In genomic region chr6:127118505-127119360, GRCh38 we compare ENCODE assay signal across 7 cellular contexts. TPM values are rescaled to one million over a fixed set of nuclear protein-coding genes. Genes with fewer than 3 reads are reported as not detected.
DNase-seq lines count a peak whose midpoint lies in the region; ATAC-seq and TF ChIP-seq lines count a peak whose summit lies in the region.

TSS of gene RSPO3 (plus strand) at chr6:127118671. CDS start at chr6:127119193, 522 bp downstream.

- no peak for TF ChIP-seq EP300 in upper lobe of left lung (IDR thresholded peaks at IDR 0.05)

- H3K36me3 Mint-ChIP-seq in GM23338 (ENCODE audit: low read depth): no peaks in the 10 kb centered on the region

- H3K79me2 ChIP-seq in GM23338 (replicated peaks; ENCODE audit: insufficient read depth): no peaks in the 10 kb centered on the region

- H3F3A ChIP-seq in GM23338 (replicated peaks; ENCODE audit: low read depth): no peaks in the 10 kb centered on the region

- 1% methylated on average over 13 to 42 of the region's 68 CpGs for WGBS in mesodermal cell (ENCODE audit: insufficient coverage in 2 of 2), 2 experiments
- WGBS in upper lobe of left lung, 2 donors: 1 to 2% methylated on average over 25 to 43 of the region's 68 CpGs

- no peak for TF ChIP-seq POLR2A in upper lobe of left lung (IDR thresholded peaks at IDR 0.05)

- H3K27me3 ChIP-seq in GM23338 (ENCODE audit: insufficient read depth) (peaks cover 79% of the 10 kb centered on the region), Panc1 (ENCODE audit: control insufficient read depth, insufficient read depth, low read length) (peaks cover 62% of the 10 kb centered on the region), upper lobe of left lung (peaks cover 0 to 30% (median 14%) of the 10 kb centered on the region in 4 donors)

- H3K4me1 ChIP-seq in ES-I3 (ENCODE audit: insufficient read depth, low read length): no peaks in the 10 kb centered on the region
- peaks cover 26% of the 10 kb centered on the region for H3K4me1 ChIP-seq in GM23338 (ENCODE audit: insufficient read depth)
- H3K4me1 ChIP-seq in Panc1 (ENCODE audit: control insufficient read depth, insufficient read depth, low read length): peaks cover 13% of the 10 kb centered on the region
- peaks cover 8% of the 10 kb centered on the region for H3K4me1 ChIP-seq in mesodermal cell (ENCODE audit: control insufficient read depth, insufficient read depth, low read length, poor library complexity, severe bottlenecking)
- H3K4me1 ChIP-seq in upper lobe of left lung: peaks cover 20 to 39% (median 31%) of the 10 kb centered on the region in 4 donors

- peaks cover 16% of the 10 kb centered on the region for H3K4me1 Mint-ChIP-seq in GM23338

- CTCF ChIA-PET in Panc1 (lab: Charles Lee): interaction anchor here (0.5 to 1.2 kb wide), 2 partner anchors 148 to 1092 kb away, joined by 3 to 10 read pairs; partner anchors contain the start of gene RNF146

- peak within 1 kb of the TSS; percentile 63; the same call in 1 of the 2 replicates for H3K9ac ChIP-seq in ES-I3 (ENCODE audit: low read depth, low read length)

- peak within 1 kb of the TSS; percentile 92 for H2AFZ ChIP-seq in GM23338

- H4K20me1 ChIP-seq in GM23338 (replicated peaks; ENCODE audit: insufficient read depth): no peaks in the 10 kb centered on the region

- peak within 1 kb of the TSS; percentile 84 for H3K4me3 Mint-ChIP-seq in GM23338

- H3K27ac Mint-ChIP-seq in GM23338: no peak within 1 kb of the TSS

- no peak for TF ChIP-seq CTCF in GM23338 (conservative IDR thresholded peaks at IDR 0.05; ENCODE audit: low read depth in 2 of 2)
- no peak for TF ChIP-seq CTCF in Panc1 (IDR thresholded peaks at IDR 0.05)
- no peak for TF ChIP-seq CTCF in upper lobe of left lung (IDR thresholded peaks at IDR 0.05)

- POLR2A ChIA-PET in Panc1 (lab: Charles Lee): no interaction called here

- H3K27ac ChIP-seq in GM23338 (ENCODE audit: low read depth) (no peak within 1 kb of the TSS), Panc1 (ENCODE audit: low read length) (no peak within 1 kb of the TSS), mesodermal cell (ENCODE audit: low read depth, low read length, severe bottlenecking) (no peak within 1 kb of the TSS), upper lobe of left lung (peak within 1 kb of the TSS in 2 of 4 donors; percentile 48 to 56)

- H3K36me3 ChIP-seq in ES-I3 (ENCODE audit: insufficient read depth, low read length) (no peaks in the 10 kb centered on the region), GM23338 (ENCODE audit: insufficient read depth) (no peaks in the 10 kb centered on the region), Panc1 (ENCODE audit: control insufficient read depth, insufficient read depth, low read length) (no peaks in the 10 kb centered on the region; the same call in 1 of the 2 replicates), mesodermal cell (ENCODE audit: control insufficient read depth, insufficient read depth, low read length) (no peaks in the 10 kb centered on the region), upper lobe of left lung (no peaks in the 10 kb centered on the region)

- DNase-seq in GM23338 (ENCODE audit: low spot score): peak; percentile 72
- no peak for DNase-seq in Panc1 (ENCODE audit: low read depth, low spot score)
- peak; percentile 66 for DNase-seq in ecto neural progenitor cell (ENCODE audit: low spot score)
- peak; percentile 28 to 89 for DNase-seq in upper lobe of left lung
- no peak for DNase-seq in NCI-H446 treated with DMSO at 0.1 percent for 48 hours (lab: John Stamatoyannopoulos, UW)

- peaks cover 48% of the 10 kb centered on the region for H3K27me3 Mint-ChIP-seq in GM23338 (ENCODE audit: insufficient read depth, low read depth, poor library complexity)

- peak; percentile 18 for ATAC-seq in GM23338
- peak; percentile 46 for ATAC-seq in Panc1
- peak in 1 of 2 donors; percentile 27 for ATAC-seq in upper lobe of left lung (ENCODE audit: low FRiP score in 2 of 2)

- peak within 1 kb of the TSS; percentile 79 for H3K4me3 ChIP-seq in GM23338
- peak within 1 kb of the TSS; percentile 33 to 54 for H3K4me3 ChIP-seq in Panc1 (ENCODE audit: low read depth in 2 of 2, low read length in 2 of 2)
- peak within 1 kb of the TSS; percentile 44 for H3K4me3 ChIP-seq in mesodermal cell (ENCODE audit: extremely low read depth, insufficient read depth, low read length, poor library complexity, severe bottlenecking)
- peak within 1 kb of the TSS; percentile 34 to 63 (median 62) for H3K4me3 ChIP-seq in upper lobe of left lung

- H3K4me2 ChIP-seq in GM23338: peak within 1 kb of the TSS; percentile 94

- in situ Hi-C loops in Panc1 (cut with HindIII; ENCODE audit: low pct_unique_long_range_greater_than_20kb, low sequenced_read_pairs): no loop called here

- no peaks in the 10 kb centered on the region for H3K9me2 ChIP-seq in GM23338 (ENCODE audit: insufficient read depth)

- no TSS peak for BruUV-seq in Panc1 (replicated peaks; lab: Mats Ljungman, UMichigan)

- no peaks in the 10 kb centered on the region for H3K9me3 Mint-ChIP-seq in GM23338

- H3K9me3 ChIP-seq in ES-I3 (ENCODE audit: control insufficient read depth, insufficient read depth, low read length): no peaks in the 10 kb centered on the region
- no peaks in the 10 kb centered on the region for H3K9me3 ChIP-seq in Panc1 (ENCODE audit: control insufficient read depth, insufficient read depth, low read depth, low read length)
- no peaks in the 10 kb centered on the region for H3K9me3 ChIP-seq in mesodermal cell (ENCODE audit: control insufficient read depth, low read length)
- H3K9me3 ChIP-seq in upper lobe of left lung: no peaks in the 10 kb centered on the region

- intact Hi-C loops in Panc1 (cut with micrococcal nuclease; ENCODE audit: unreplicated experiment): no loop called here

TF ChIP-seq in GM23338, 12 proteins besides CTCF, POLR2A, EP300 and RAD21:
- TF ChIP-seq ZNF114 (CRISPR knock-in tag; IDR thresholded peaks at IDR 0.05) (no peak), EZH2 (IDR thresholded peaks at IDR 0.05; ENCODE audit: low read depth, unreplicated experiment) (peak; percentile 92)

RNA-seq across cellular contexts. Expression of gene RSPO3, which starts in this region (rescaled TPM):
- not detected in 2 replicates for total RNA-seq in GM23338 (2014; rRNA removed; shearing (Covaris generic))
- 0.30 TPM in 1 of 2 replicates, not detected in the other for polyA plus RNA-seq in GM23338 (2016; fragmentation: Nextera tagmentation; extraction: Ambion mirVana)
- total RNA-seq in Panc1 (2021; ENCODE audit: unreplicated experiment) (not detected), upper lobe of left lung (1 to 10 TPM in 5 of 6 donors, under 1 TPM in 1; 0.22 to 6.7 (median 1.4) TPM)
- polyA plus RNA-seq in Panc1 (2012; ENCODE audit: insufficient read length): not detected
- 8.4 TPM for polyA plus RNA-seq in mesodermal cell (2013, experiment 1 of 2)
- 13.1 TPM for polyA plus RNA-seq in mesodermal cell (2013, experiment 2 of 2)

Comparison
In these comparisons a context has a peak if more than half of its experiments do, and no peak if none do; other contexts are left out.
1. Peak in DNase-seq, ATAC-seq, H3K4me3 ChIP-seq and H3K4me2 ChIP-seq in GM23338; RNA of the gene not detected or under 1 TPM.
2. Peak in ATAC-seq and H3K4me3 ChIP-seq in Panc1; RNA of the gene not detected or under 1 TPM.
3. DNase-seq: peak in ecto neural progenitor cell (single experiment) and upper lobe of left lung (2 of 2); none in Panc1 (single experiment) and NCI-H446 treated with DMSO at 0.1 percent for 48 hours (single experiment).
4. Peak in every context shown above with its lines, with median percentiles within 50 percentile points of each other: H3K4me3 ChIP-seq.